ENCODE assay signal across 9 cellular contexts in the genomic region with DNA sequence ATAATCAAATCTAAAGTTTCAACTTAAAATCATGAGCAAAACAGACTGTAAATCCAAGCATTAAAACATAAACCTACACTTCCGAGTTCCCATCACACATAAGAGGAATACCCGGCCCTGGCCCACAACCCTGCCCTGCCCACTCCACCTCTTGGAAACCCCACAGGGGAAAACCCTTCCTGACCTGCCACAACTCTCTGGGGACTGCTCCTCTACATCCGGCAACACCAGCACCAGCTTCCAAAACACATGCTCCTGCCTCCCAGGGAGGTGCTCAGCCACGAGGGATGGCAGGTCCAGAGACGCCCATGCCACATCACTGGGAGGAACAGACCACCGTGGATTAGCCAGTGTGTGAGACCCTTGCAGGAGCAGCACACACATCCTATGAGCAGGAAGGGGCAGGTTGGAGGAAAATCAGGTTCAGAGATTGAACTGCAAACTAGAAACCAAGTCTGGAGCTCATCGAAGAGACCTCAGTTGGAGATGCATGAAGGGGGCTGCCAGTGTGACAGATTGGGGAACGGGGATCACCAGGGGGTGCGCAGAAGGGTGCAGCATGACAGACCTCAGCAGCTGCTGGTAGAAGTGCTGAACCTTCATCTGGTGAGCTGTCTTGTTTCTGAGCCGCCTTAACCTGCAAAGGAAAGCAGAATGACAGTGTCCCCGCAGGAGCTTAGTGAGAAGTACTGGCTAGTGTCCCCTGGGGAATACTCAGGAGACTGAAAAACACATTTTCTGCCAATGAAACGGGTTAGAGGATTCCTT. TPM values are rescaled to one million over a fixed set of nuclear protein-coding genes. Genes with fewer than 3 reads are reported as not detected.
A peak's percentile ranks its signal among the peaks of the same experiment; 100 is the strongest.
DNase-seq lines count a peak whose midpoint lies in the region; ATAC-seq and TF ChIP-seq lines count a peak whose summit lies in the region.
"Had no signal": no experiment of that assay in that cellular context is flagged by ENCODE, and none has a peak within 500 bp of the region (broad histone marks: within the 10 kb centered on the region; RNA-seq: fewer than 3 reads in every experiment).

No MANE protein-coding gene starts in this region.

- ATAC-seq in GM21447 (IDR thresholded peaks at IDR 0.05; ENCODE audit: unreplicated experiment) (peak; percentile 73), natural killer cell (no peak), GM19397 (IDR thresholded peaks at IDR 0.05; ENCODE audit: unreplicated experiment) (no peak)

- POLR2A ChIA-PET in activated CD4-positive, alpha-beta T cell treated with anti-CD3 and anti-CD28 coated beads, Interleukin-2, amount 10 ng/mL, durations not matched to agents 7 days and 5 days (lab: Charles Lee), result interaction anchor here (0.8 kb wide), 1 partner anchor 10 kb away, joined by 3 read pairs; no protein-coding TSS in a partner anchor

- peaks cover 81% of the 10 kb centered on the region for H3K36me3 Mint-ChIP-seq in activated CD4-positive, alpha-beta T cell treated with anti-CD3 and anti-CD28 coated beads, Interleukin-2, amount 10 ng/mL, durations not matched to agents 7 days and 5 days (ENCODE audit: low read depth)
- peaks cover 15% of the 10 kb centered on the region for H3K36me3 Mint-ChIP-seq in natural killer cell

- no peak for TF ChIP-seq CTCF in natural killer cell (IDR thresholded peaks at IDR 0.05)

- intact Hi-C loops in natural killer cell (cut with micrococcal nuclease), result no loop called here

- H3K27me3 Mint-ChIP-seq in activated CD4-positive, alpha-beta T cell treated with anti-CD3 and anti-CD28 coated beads, Interleukin-2, amount 10 ng/mL, durations not matched to agents 7 days and 5 days, result no peaks in the 10 kb centered on the region
- H3K27me3 Mint-ChIP-seq in natural killer cell (ENCODE audit: low read depth in 2 of 2), result no peaks in the 10 kb centered on the region

- peaks cover 40% of the 10 kb centered on the region for H3K4me1 Mint-ChIP-seq in activated CD4-positive, alpha-beta T cell treated with anti-CD3 and anti-CD28 coated beads, Interleukin-2, amount 10 ng/mL, durations not matched to agents 7 days and 5 days
- peaks cover 41 to 48% of the 10 kb centered on the region in 2 donors for H3K4me1 Mint-ChIP-seq in natural killer cell

- peaks cover 7% of the 10 kb centered on the region for H3K9me3 Mint-ChIP-seq in activated CD4-positive, alpha-beta T cell treated with anti-CD3 and anti-CD28 coated beads, Interleukin-2, amount 10 ng/mL, durations not matched to agents 7 days and 5 days
- H3K9me3 Mint-ChIP-seq in natural killer cell, result no peaks in the 10 kb centered on the region

- CTCF ChIA-PET in activated CD4-positive, alpha-beta T cell treated with anti-CD3 and anti-CD28 coated beads, Interleukin-2, amount 10 ng/mL, durations not matched to agents 7 days and 5 days (lab: Charles Lee), result interaction anchor here (1.2 to 2.0 kb wide), 5 partner anchors 11 to 42 kb away, joined by 3 to 9 read pairs (median 3); no protein-coding TSS in a partner anchor

- no peak overlapping the region for H3K4me3 Mint-ChIP-seq in activated CD4-positive, alpha-beta T cell treated with anti-CD3 and anti-CD28 coated beads, Interleukin-2, amount 10 ng/mL, durations not matched to agents 7 days and 5 days
- H3K4me3 Mint-ChIP-seq in natural killer cell, result peak overlapping the region; percentile 71

- no peak for DNase-seq in activated CD4-positive, alpha-beta T cell treated with anti-CD3 and anti-CD28 coated beads, Interleukin-2, amount 10 ng/mL, durations not matched to agents 7 days and 5 days
- DNase-seq in activated CD4-positive, alpha-beta T cell treated with anti-CD3 and anti-CD28 coated beads for 48 hours, result no peak
- DNase-seq in UCSD-AML1 (lab: John Stamatoyannopoulos, UW; ENCODE audit: unreplicated experiment), result peak; percentile 47
- no peak for DNase-seq in natural killer cell
- DNase-seq in DMS79 (lab: John Stamatoyannopoulos, UW), result no peak
- no peak for DNase-seq in HuH-7.5 (ENCODE audit: low spot score)
- DNase-seq: ACHN had no signal

- H3K27ac Mint-ChIP-seq in activated CD4-positive, alpha-beta T cell treated with anti-CD3 and anti-CD28 coated beads, Interleukin-2, amount 10 ng/mL, durations not matched to agents 7 days and 5 days, result peak overlapping the region; percentile 83
- peak overlapping the region; percentile 96 to 97 for H3K27ac Mint-ChIP-seq in natural killer cell

RNA-seq across cellular contexts. Expression of gene LSS, which starts 25.8 kb away (rescaled TPM):
- total RNA-seq in activated CD4-positive, alpha-beta T cell treated with anti-CD3 and anti-CD28 coated beads, Interleukin-2, amount 10 ng/mL, durations not matched to agents 7 days and 5 days, result 10 to 100 TPM; 47.8 to 53.3 TPM
- 10 to 100 TPM; 59.9 to 82.2 (median 62.7) TPM for total RNA-seq in natural killer cell

RNA-seq across cellular contexts. Expression of gene MCM3AP, which starts 31.0 kb away (rescaled TPM):
- 100 to 1,000 TPM in 1 of 2 experiments, 10 to 100 TPM in 1; 94.5 to 118 TPM for total RNA-seq in activated CD4-positive, alpha-beta T cell treated with anti-CD3 and anti-CD28 coated beads, Interleukin-2, amount 10 ng/mL, durations not matched to agents 7 days and 5 days
- total RNA-seq in natural killer cell, result 100 to 1,000 TPM; 143 to 172 (median 159) TPM

RNA-seq across cellular contexts. Expression of gene YBEY, which starts 31.8 kb away (rescaled TPM):
- total RNA-seq in activated CD4-positive, alpha-beta T cell treated with anti-CD3 and anti-CD28 coated beads, Interleukin-2, amount 10 ng/mL, durations not matched to agents 7 days and 5 days, result 10 to 100 TPM; 11.5 to 12.5 TPM
- total RNA-seq in natural killer cell, result 10 to 100 TPM; 10.8 to 13.7 (median 12.7) TPM
